ENCODE assay signal across 16 cellular contexts in the genomic region with DNA sequence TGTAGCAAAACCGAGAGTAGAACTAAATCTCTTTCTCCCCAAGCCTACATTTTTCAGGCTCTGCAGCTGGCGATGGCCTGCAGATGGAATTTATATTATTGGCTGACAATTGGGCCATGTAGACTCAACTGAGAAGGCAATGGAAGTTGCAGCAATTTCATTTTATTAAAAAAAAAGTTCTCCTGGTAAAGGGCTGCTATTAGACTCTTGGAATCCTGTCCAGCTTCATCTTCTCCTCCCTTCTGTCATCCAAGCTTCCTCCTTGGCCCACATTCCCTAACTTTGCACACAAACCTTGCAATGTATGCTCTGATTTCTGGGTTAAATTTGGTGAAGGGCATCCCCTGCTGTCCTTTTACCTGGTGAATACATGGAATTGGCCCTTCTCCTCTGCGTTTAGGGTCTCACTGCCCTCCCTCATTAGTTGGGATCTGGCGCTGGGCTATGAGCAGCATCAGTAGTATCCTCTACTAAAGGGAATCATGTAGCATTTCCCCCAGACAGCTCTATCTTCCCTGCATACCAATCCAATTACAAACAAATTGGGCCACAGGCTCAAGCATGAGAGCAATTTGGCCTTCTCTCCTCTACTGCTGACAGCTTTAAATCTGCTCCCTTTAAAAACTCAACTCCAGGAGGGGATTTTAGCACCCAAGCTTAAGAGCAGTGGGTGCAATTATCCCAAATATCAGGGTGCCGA.
A peak's percentile ranks its signal among the peaks of the same experiment; 100 is the strongest.
DNase-seq lines count a peak whose midpoint lies in the region; ATAC-seq and TF ChIP-seq lines count a peak whose summit lies in the region.
"Had no signal": no experiment of that assay in that cellular context is flagged by ENCODE, and none has a peak within 500 bp of the region (broad histone marks: within the 10 kb centered on the region; RNA-seq: fewer than 3 reads in every experiment).

No MANE protein-coding gene starts in this region.

- no peaks in the 10 kb centered on the region for H4K20me1 ChIP-seq in OCI-LY3 (ENCODE audit: insufficient read depth, low read length)

- TF ChIP-seq CTCF in OCI-LY3 (IDR thresholded peaks at IDR 0.05; ENCODE audit: low read depth, low read length) (peak; percentile 23; the same call in 1 of the 2 replicates), nephron progenitor cell (IDR thresholded peaks at IDR 0.05) (no peak)

- H3K4me3 ChIP-seq in OCI-LY3 (ENCODE audit: low read length), result no peak overlapping the region
- H3K4me3 ChIP-seq: breast epithelium, gastrocnemius medialis, lower lobe of right lung, psoas muscle had no signal

- H3K27me3 ChIP-seq in OCI-LY3 (ENCODE audit: low read depth, low read length), result no peaks in the 10 kb centered on the region
- H3K27me3 ChIP-seq: BE2C, breast epithelium, gastrocnemius medialis had no signal

- H2AFZ ChIP-seq in OCI-LY3 (ENCODE audit: low read depth, low read length), result no peak overlapping the region

- peaks cover 37% of the 10 kb centered on the region for H3K4me1 Mint-ChIP-seq in nephron progenitor cell

- peak overlapping the region; percentile 77 for H3K4me2 ChIP-seq in OCI-LY3 (ENCODE audit: low read length)

- no peaks in the 10 kb centered on the region for H3K9me3 Mint-ChIP-seq in nephron progenitor cell

- peak overlapping the region; percentile 63 for H3K27ac Mint-ChIP-seq in nephron progenitor cell

- no peaks in the 10 kb centered on the region for H3K36me3 ChIP-seq in OCI-LY3 (replicated peaks; ENCODE audit: low read depth, low read length)
- H3K36me3 ChIP-seq: BE2C, breast epithelium, gastrocnemius medialis, lower lobe of right lung had no signal

- H3K79me2 ChIP-seq in OCI-LY3 (ENCODE audit: low read length), result no peaks in the 10 kb centered on the region

- peaks cover 9% of the 10 kb centered on the region for H3K27me3 Mint-ChIP-seq in nephron progenitor cell (ENCODE audit: low read depth, poor library complexity)

- peak overlapping the region; percentile 84 for H3K27ac ChIP-seq in OCI-LY3 (ENCODE audit: low read length)
- H3K27ac ChIP-seq: gastrocnemius medialis, lower lobe of right lung, psoas muscle had no signal

- H3K9me3 ChIP-seq in OCI-LY3 (ENCODE audit: insufficient read depth, low read length), result no peaks in the 10 kb centered on the region
- H3K9me3 ChIP-seq: BE2C, breast epithelium, gastrocnemius medialis, lower lobe of right lung, psoas muscle had no signal

- H3K4me1 ChIP-seq in OCI-LY3 (ENCODE audit: low read length), result peaks cover 70% of the 10 kb centered on the region
- H3K4me1 ChIP-seq: BE2C, breast epithelium, gastrocnemius medialis, lower lobe of right lung, psoas muscle had no signal

- H3K4me3 Mint-ChIP-seq in nephron progenitor cell, result no peak overlapping the region

- H3K36me3 Mint-ChIP-seq in nephron progenitor cell (ENCODE audit: low read depth), result no peaks in the 10 kb centered on the region

- no peak for ATAC-seq in GM18511 (IDR thresholded peaks at IDR 0.05; ENCODE audit: unreplicated experiment)
- no peak for ATAC-seq in HG03280 (IDR thresholded peaks at IDR 0.05; ENCODE audit: unreplicated experiment)
- ATAC-seq: Panc1 had no signal

- H3K9ac ChIP-seq in OCI-LY3 (ENCODE audit: low read length), result peak overlapping the region; percentile 63; the same call in 1 of the 2 replicates

- DNase-seq in AG20443 (ENCODE audit: low spot score), result peak; percentile 78
- peak; percentile 46 for DNase-seq in fibroblast of peridontal ligament (ENCODE audit: extremely low read depth)
- DNase-seq in nephron progenitor cell, result no peak
- DNase-seq in activated CD4-positive, alpha-beta T cell treated with anti-CD3 and anti-CD28 coated beads for 48 hours, result no peak
- no peak for DNase-seq in DMS153 (lab: John Stamatoyannopoulos, UW)
- DNase-seq: activated CD8-positive, alpha-beta memory T cell treated with anti-CD3 and anti-CD28 coated beads, Interleukin-2, amount 50 U/mL, for 4 hours; BE2C; gastrocnemius medialis; KG1; lower lobe of right lung; psoas muscle had no signal

Comparison
In these comparisons a context has a peak if more than half of its experiments do, and no peak if none do; other contexts are left out.
1. DNase-seq: peak in AG20443 (single experiment) and fibroblast of peridontal ligament (single experiment); none in nephron progenitor cell (single experiment), activated CD4-positive, alpha-beta T cell treated with anti-CD3 and anti-CD28 coated beads for 48 hours (single experiment) and DMS153 (single experiment).